Comparison of ENCODE assay signal across 15 cellular contexts in the genomic region with DNA sequence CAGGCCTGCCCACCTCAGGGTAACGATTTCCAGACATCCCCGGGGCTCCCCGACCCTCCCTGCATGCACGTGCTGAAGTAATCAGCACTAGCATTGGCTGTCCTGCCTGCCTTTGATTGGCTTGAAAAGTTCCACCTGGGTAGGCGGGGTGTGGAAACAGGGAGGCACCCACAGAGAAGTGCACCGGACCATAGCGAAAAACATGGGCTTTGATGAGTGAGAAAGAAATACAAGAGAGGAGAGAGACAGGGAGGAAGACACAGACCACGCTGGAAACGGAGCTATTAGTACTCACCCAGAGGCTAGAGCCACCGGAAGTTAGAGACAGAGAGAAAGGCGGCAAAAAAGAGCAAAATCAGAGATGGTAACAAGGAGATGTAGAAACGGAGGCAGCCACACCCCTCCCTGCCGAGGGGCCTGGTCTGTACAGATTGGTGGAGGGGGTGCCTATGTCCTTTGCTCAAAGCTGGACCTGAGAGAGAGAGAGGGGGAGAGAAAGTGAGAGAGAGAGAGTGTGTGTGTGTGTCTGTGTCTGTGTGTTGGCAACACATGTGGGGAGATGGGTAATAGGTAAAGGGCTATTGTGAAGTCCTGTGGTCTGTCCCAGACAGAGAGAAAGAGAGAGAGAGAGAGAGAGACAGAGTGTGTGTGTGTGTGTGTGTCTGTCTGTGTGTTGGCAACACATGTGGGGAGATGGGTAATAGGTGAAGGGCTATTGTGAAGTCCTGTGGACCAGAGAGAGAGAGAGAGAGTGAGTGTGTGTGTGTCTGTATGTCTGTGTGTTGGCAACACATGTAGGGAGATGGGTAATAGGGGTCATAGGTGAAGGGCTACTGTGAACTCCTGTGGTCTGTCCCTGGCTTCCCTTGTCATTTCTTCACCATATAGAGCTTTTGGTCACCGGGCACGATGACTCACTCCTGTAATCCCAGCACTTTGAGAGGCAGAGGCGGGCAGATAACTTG. TPM values are rescaled to one million over a fixed set of nuclear protein-coding genes. Genes with fewer than 3 reads are reported as not detected.
A peak's percentile ranks its signal among the peaks of the same experiment; 100 is the strongest.
DNase-seq lines count a peak whose midpoint lies in the region; ATAC-seq and TF ChIP-seq lines count a peak whose summit lies in the region.
"Had no signal": no experiment of that assay in that cellular context is flagged by ENCODE, and none has a peak within 500 bp of the region (broad histone marks: within the 10 kb centered on the region; RNA-seq: fewer than 3 reads in every experiment).

No MANE protein-coding gene starts in this region.

- peak; percentile 58 for ATAC-seq in activated T-helper 17 cell treated with anti-CD3 and anti-CD28 coated beads, Interleukin-2, amount 50 U/mL, for 72 hours (replicated peaks)
- no peak for ATAC-seq in GM21360 (IDR thresholded peaks at IDR 0.05; ENCODE audit: unreplicated experiment)
- ATAC-seq: naive thymus-derived CD4-positive, alpha-beta T cell had no signal

- TF ChIP-seq EP300 in Ishikawa (IDR thresholded peaks at IDR 0.05; ENCODE audit: borderline replicate concordance): no peak

- TF ChIP-seq CTCF in nephron progenitor cell (IDR thresholded peaks at IDR 0.05): no peak

- H3K4me3 Mint-ChIP-seq in activated T-helper 17 cell treated with anti-CD3 and anti-CD28 coated beads, Interleukin-2, amount 50 U/mL, for 72 hours: peak overlapping the region; percentile 94
- no peak overlapping the region for H3K4me3 Mint-ChIP-seq in nephron progenitor cell

- H3K4me1 Mint-ChIP-seq in activated T-helper 17 cell treated with anti-CD3 and anti-CD28 coated beads, Interleukin-2, amount 50 U/mL, for 72 hours: peaks cover 15% of the 10 kb centered on the region
- H3K4me1 Mint-ChIP-seq in nephron progenitor cell: peaks cover 28% of the 10 kb centered on the region

- H3K27ac Mint-ChIP-seq in activated T-helper 17 cell treated with anti-CD3 and anti-CD28 coated beads, Interleukin-2, amount 50 U/mL, for 72 hours: no peak overlapping the region
- peak overlapping the region; percentile 55 for H3K27ac Mint-ChIP-seq in nephron progenitor cell

- no peak for TF ChIP-seq RAD21 in Ishikawa (IDR thresholded peaks at IDR 0.05; ENCODE audit: low read depth)

- no peaks in the 10 kb centered on the region for H3K36me3 Mint-ChIP-seq in activated T-helper 17 cell treated with anti-CD3 and anti-CD28 coated beads, Interleukin-2, amount 50 U/mL, for 72 hours (ENCODE audit: low read depth)
- H3K36me3 Mint-ChIP-seq in nephron progenitor cell (ENCODE audit: low read depth): no peaks in the 10 kb centered on the region
- H3K36me3 Mint-ChIP-seq: naive thymus-derived CD4-positive, alpha-beta T cell had no signal

- peak; percentile 41 for DNase-seq in DMS53 (lab: John Stamatoyannopoulos, UW)
- no peak for DNase-seq in DMS53 treated with DMSO at 0.1 percent for 48 hours (lab: John Stamatoyannopoulos, UW; ENCODE audit: unreplicated experiment)
- DNase-seq in nephron progenitor cell: peak; percentile 26
- no peak for DNase-seq in NK-92 treated with Interleukin-12 subunit alpha and Interleukin-12 subunit beta, amount 100 ng/mL, for 24 hours (lab: John Stamatoyannopoulos, UW)
- no peak for DNase-seq in SK-N-DZ (ENCODE audit: low spot score)
- DNase-seq: 8988T; naive thymus-derived CD4-positive, alpha-beta T cell; NCI-H446 treated with DMSO at 0.1 percent for 48 hours; stimulated activated CD4-positive, alpha-beta T cell treated with anti-CD3 and anti-CD28 coated beads, Interleukin-4, amount 100 ng/mL, for 24 hours had no signal

- no peaks in the 10 kb centered on the region for H3K9me3 Mint-ChIP-seq in activated T-helper 17 cell treated with anti-CD3 and anti-CD28 coated beads, Interleukin-2, amount 50 U/mL, for 72 hours
- H3K9me3 Mint-ChIP-seq in nephron progenitor cell: no peaks in the 10 kb centered on the region
- H3K9me3 Mint-ChIP-seq: naive thymus-derived CD4-positive, alpha-beta T cell had no signal

- H3K27me3 Mint-ChIP-seq in activated T-helper 17 cell treated with anti-CD3 and anti-CD28 coated beads, Interleukin-2, amount 50 U/mL, for 72 hours: peaks cover 4% of the 10 kb centered on the region
- peaks cover 38% of the 10 kb centered on the region for H3K27me3 Mint-ChIP-seq in nephron progenitor cell (ENCODE audit: low read depth, poor library complexity)

TF ChIP-seq in Ishikawa, 13 proteins besides CTCF, POLR2A, EP300 and RAD21:
- TF ChIP-seq CEBPB (IDR thresholded peaks at IDR 0.05) (no peak), EGR1 (IDR thresholded peaks at IDR 0.05) (no peak)
- TF ChIP-seq, protein P1, sequence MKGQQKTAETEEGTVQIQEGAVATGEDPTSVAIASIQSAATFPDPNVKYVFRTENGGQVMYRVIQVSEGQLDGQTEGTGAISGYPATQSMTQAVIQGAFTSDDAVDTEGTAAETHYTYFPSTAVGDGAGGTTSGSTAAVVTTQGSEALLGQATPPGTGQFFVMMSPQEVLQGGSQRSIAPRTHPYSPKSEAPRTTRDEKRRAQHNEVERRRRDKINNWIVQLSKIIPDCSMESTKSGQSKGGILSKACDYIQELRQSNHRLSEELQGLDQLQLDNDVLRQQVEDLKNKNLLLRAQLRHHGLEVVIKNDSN (IDR thresholded peaks at IDR 0.05): peak; percentile 58; the same call in 1 of the 2 replicates
- TF ChIP-seq, protein P2, sequence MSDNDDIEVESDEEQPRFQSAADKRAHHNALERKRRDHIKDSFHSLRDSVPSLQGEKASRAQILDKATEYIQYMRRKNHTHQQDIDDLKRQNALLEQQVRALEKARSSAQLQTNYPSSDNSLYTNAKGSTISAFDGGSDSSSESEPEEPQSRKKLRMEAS (IDR thresholded peaks at IDR 0.05): peak; percentile 91

RNA-seq across cellular contexts. Expression of gene CGB3, which starts 2.9 kb away (rescaled TPM):
- total RNA-seq in activated T-helper 17 cell treated with anti-CD3 and anti-CD28 coated beads, Interleukin-2, amount 50 U/mL, for 72 hours: not detected
- polyA plus RNA-seq in SK-N-DZ (2014; cell fraction: cytosol; rRNA removed): not detected in 2 replicates
- not detected in 2 replicates for polyA plus RNA-seq in SK-N-DZ (2014; cell fraction: nucleus; rRNA removed)
- total RNA-seq: dermis microvascular lymphatic vessel endothelial cell; naive thymus-derived CD4-positive, alpha-beta T cell; T-helper 2 cell treated with Interferon-gamma antibody and Interleukin-4, amounts not matched to agents 100 ng/mL and 5 ng/mL, for 36 hours; thoracic aorta had no signal
- polyA plus RNA-seq: naive thymus-derived CD4-positive, alpha-beta T cell had no signal

RNA-seq across cellular contexts. Expression of gene LHB, which starts 4.3 kb away (rescaled TPM):
- total RNA-seq in activated T-helper 17 cell treated with anti-CD3 and anti-CD28 coated beads, Interleukin-2, amount 50 U/mL, for 72 hours: not detected
- not detected in 2 replicates for polyA plus RNA-seq in SK-N-DZ (2014; cell fraction: cytosol; rRNA removed)
- not detected in 2 replicates for polyA plus RNA-seq in SK-N-DZ (2014; cell fraction: nucleus; rRNA removed)
- total RNA-seq: dermis microvascular lymphatic vessel endothelial cell; naive thymus-derived CD4-positive, alpha-beta T cell; T-helper 2 cell treated with Interferon-gamma antibody and Interleukin-4, amounts not matched to agents 100 ng/mL and 5 ng/mL, for 36 hours; thoracic aorta had no signal
- polyA plus RNA-seq: naive thymus-derived CD4-positive, alpha-beta T cell had no signal

RNA-seq across cellular contexts. Expression of gene CGB2, which starts 10.5 kb away (rescaled TPM):
- not detected for total RNA-seq in activated T-helper 17 cell treated with anti-CD3 and anti-CD28 coated beads, Interleukin-2, amount 50 U/mL, for 72 hours
- polyA plus RNA-seq in SK-N-DZ (2014; cell fraction: cytosol; rRNA removed): not detected in 2 replicates
- polyA plus RNA-seq in SK-N-DZ (2014; cell fraction: nucleus; rRNA removed): not detected in 2 replicates
- total RNA-seq: dermis microvascular lymphatic vessel endothelial cell; naive thymus-derived CD4-positive, alpha-beta T cell; T-helper 2 cell treated with Interferon-gamma antibody and Interleukin-4, amounts not matched to agents 100 ng/mL and 5 ng/mL, for 36 hours; thoracic aorta had no signal
- polyA plus RNA-seq: naive thymus-derived CD4-positive, alpha-beta T cell had no signal

RNA-seq across cellular contexts. Expression of gene CGB1, which starts 15.5 kb away (rescaled TPM):
- total RNA-seq in activated T-helper 17 cell treated with anti-CD3 and anti-CD28 coated beads, Interleukin-2, amount 50 U/mL, for 72 hours: not detected
- not detected in 2 replicates for polyA plus RNA-seq in SK-N-DZ (2014; cell fraction: cytosol; rRNA removed)
- polyA plus RNA-seq in SK-N-DZ (2014; cell fraction: nucleus; rRNA removed): 0.89 TPM in 1 of 2 replicates, not detected in the other
- total RNA-seq: dermis microvascular lymphatic vessel endothelial cell; naive thymus-derived CD4-positive, alpha-beta T cell; T-helper 2 cell treated with Interferon-gamma antibody and Interleukin-4, amounts not matched to agents 100 ng/mL and 5 ng/mL, for 36 hours; thoracic aorta had no signal
- polyA plus RNA-seq: naive thymus-derived CD4-positive, alpha-beta T cell had no signal

RNA-seq across cellular contexts. Expression of gene CGB5, which starts 22.4 kb away (rescaled TPM):
- total RNA-seq in activated T-helper 17 cell treated with anti-CD3 and anti-CD28 coated beads, Interleukin-2, amount 50 U/mL, for 72 hours: not detected
- not detected in 2 replicates for polyA plus RNA-seq in SK-N-DZ (2014; cell fraction: cytosol; rRNA removed)
- not detected in 2 replicates for polyA plus RNA-seq in SK-N-DZ (2014; cell fraction: nucleus; rRNA removed)
- total RNA-seq: dermis microvascular lymphatic vessel endothelial cell; naive thymus-derived CD4-positive, alpha-beta T cell; T-helper 2 cell treated with Interferon-gamma antibody and Interleukin-4, amounts not matched to agents 100 ng/mL and 5 ng/mL, for 36 hours; thoracic aorta had no signal
- polyA plus RNA-seq: naive thymus-derived CD4-positive, alpha-beta T cell had no signal

Comparison
In these comparisons a context has a peak if more than half of its experiments do, and no peak if none do; other contexts are left out.
1. DNase-seq: peak in DMS53 (single experiment) and nephron progenitor cell (single experiment); none in DMS53 treated with DMSO at 0.1 percent for 48 hours (single experiment), NK-92 treated with Interleukin-12 subunit alpha and Interleukin-12 subunit beta, amount 100 ng/mL, for 24 hours (single experiment) and SK-N-DZ (single experiment).